ENCODE assay signal across 8 cellular contexts in the genomic region with DNA sequence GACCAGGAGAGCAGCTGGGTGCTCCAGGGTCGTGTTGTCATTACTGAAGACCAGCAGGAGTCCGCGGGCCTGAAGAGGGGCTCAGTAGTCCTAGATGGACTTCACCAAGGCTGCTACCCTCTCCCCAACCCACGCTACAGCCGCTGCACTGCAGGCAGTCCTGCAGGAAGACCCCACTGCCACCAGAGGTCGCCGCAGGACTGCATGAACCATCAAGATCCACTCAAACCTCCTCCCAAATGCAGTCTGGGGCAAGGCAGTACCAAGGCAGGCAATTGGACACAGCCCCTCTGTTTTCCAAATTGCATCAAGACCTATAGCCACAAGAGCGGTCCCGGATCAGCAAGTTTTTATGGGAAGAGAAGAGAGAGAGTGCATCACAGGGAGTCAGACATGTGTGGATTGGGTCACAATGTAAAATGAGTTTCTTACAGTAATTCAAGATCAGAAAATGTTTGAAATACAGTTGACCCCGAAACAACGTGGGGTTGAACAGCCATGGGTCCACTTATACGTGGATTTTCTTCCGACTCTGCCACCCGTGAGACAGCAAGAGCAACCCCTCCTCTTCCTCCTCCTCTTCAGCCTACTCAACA. TPM values are rescaled to one million over a fixed set of nuclear protein-coding genes. Genes with fewer than 3 reads are reported as not detected.
DNase-seq lines count a peak whose midpoint lies in the region; TF ChIP-seq lines count a peak whose summit lies in the region.

No MANE protein-coding gene starts in this region.

- no peak overlapping the region for H3K9ac ChIP-seq in SK-N-MC (ENCODE audit: insufficient read length)

- H3K9me3 Mint-ChIP-seq in activated naive CD4-positive, alpha-beta T cell treated with anti-CD3 and anti-CD28 coated beads, Interleukin-2, amount 10 ng/mL, durations not matched to agents 7 days and 5 days = no peaks in the 10 kb centered on the region
- H3K9me3 Mint-ChIP-seq in progenitor cell of endocrine pancreas (ENCODE audit: low read depth) = no peaks in the 10 kb centered on the region

- no peaks in the 10 kb centered on the region for H3K36me3 ChIP-seq in GM06990 (ENCODE audit: control insufficient read depth, insufficient read depth, low read length)
- H3K36me3 ChIP-seq in SK-N-MC (ENCODE audit: insufficient read depth, low read length) = peaks cover 3% of the 10 kb centered on the region; the same call in 1 of the 2 replicates
- H3K36me3 ChIP-seq in vagina = peaks cover 0 to 35% of the 10 kb centered on the region in 2 donors

- no peaks in the 10 kb centered on the region for H3K4me1 ChIP-seq in vagina

- intact Hi-C loops in head of caudate nucleus (cut with DNase I) = loop anchor here (5.0 kb wide), 1 partner anchor 49 kb away; the partner anchor contains the start of gene DZIP1L
- intact Hi-C loops in vagina (cut with DNase I) = loop anchor here (5.0 kb wide), 1 partner anchor 49 kb away; the partner anchor contains the start of gene DZIP1L

- peaks cover 7% of the 10 kb centered on the region for H3K4me1 Mint-ChIP-seq in activated naive CD4-positive, alpha-beta T cell treated with anti-CD3 and anti-CD28 coated beads, Interleukin-2, amount 10 ng/mL, durations not matched to agents 7 days and 5 days
- H3K4me1 Mint-ChIP-seq in progenitor cell of endocrine pancreas (ENCODE audit: low read depth) = peaks cover 19% of the 10 kb centered on the region

- H3K27ac ChIP-seq in SK-N-MC = no peak overlapping the region
- H3K27ac ChIP-seq in vagina = no peak overlapping the region

- TF ChIP-seq CTCF in GM06990 (IDR thresholded peaks at IDR 0.05; ENCODE audit: insufficient read depth, low read length, poor library complexity, severe bottlenecking) = peak; percentile 98
- TF ChIP-seq CTCF in progenitor cell of endocrine pancreas (IDR thresholded peaks at IDR 0.05; ENCODE audit: unreplicated experiment) = peak; percentile 98
- peak; percentile 89 to 96 (median 92) for TF ChIP-seq CTCF in vagina (IDR thresholded peaks at IDR 0.05)

- peaks cover 49% of the 10 kb centered on the region for H3K27me3 Mint-ChIP-seq in activated naive CD4-positive, alpha-beta T cell treated with anti-CD3 and anti-CD28 coated beads, Interleukin-2, amount 10 ng/mL, durations not matched to agents 7 days and 5 days
- no peaks in the 10 kb centered on the region for H3K27me3 Mint-ChIP-seq in progenitor cell of endocrine pancreas

- CTCF ChIA-PET in activated naive CD4-positive, alpha-beta T cell treated with anti-CD3 and anti-CD28 coated beads, Interleukin-2, amount 10 ng/mL, durations not matched to agents 7 days and 5 days (lab: Charles Lee) = interaction anchor here (0.8 to 11.6 kb wide), 13 partner anchors 8 to 260 kb away, joined by 3 to 248 read pairs (median 3); partner anchors contain the start of genes DBR1 and DZIP1L

- no peaks in the 10 kb centered on the region for H3K27me3 ChIP-seq in GM06990 (replicated peaks; ENCODE audit: control insufficient read depth, insufficient read depth, low read length)
- no peaks in the 10 kb centered on the region for H3K27me3 ChIP-seq in vagina

- DNase-seq in GM06990 (ENCODE audit: extremely low read depth, insufficient read length) (peak; percentile 56), GOT3 (lab: John Stamatoyannopoulos, UW) (peak; percentile 37), LoVo (ENCODE audit: low spot score) (peak; percentile 65), SK-N-MC (ENCODE audit: low read depth, low spot score) (peak; percentile 40), head of caudate nucleus (peak; percentile 49 to 90 (median 78)), progenitor cell of endocrine pancreas (ENCODE audit: low spot score, unreplicated experiment) (peak; percentile 77), vagina (ENCODE audit: extremely low spot score in 2 of 2) (no peak)
- DNase-seq in activated naive CD4-positive, alpha-beta T cell treated with anti-CD3 and anti-CD28 coated beads, Interleukin-2, amount 10 ng/mL, durations not matched to agents 7 days and 5 days = peak; percentile 86

- H3K4me3 ChIP-seq in GM06990 (replicated peaks; ENCODE audit: low read depth, low read length) = no peak overlapping the region
- no peak overlapping the region for H3K4me3 ChIP-seq in SK-N-MC
- H3K4me3 ChIP-seq in vagina = no peak overlapping the region

- no peaks in the 10 kb centered on the region for H3K9me3 ChIP-seq in SK-N-MC (ENCODE audit: low read depth, low read length)
- no peaks in the 10 kb centered on the region for H3K9me3 ChIP-seq in vagina

- H3K27ac Mint-ChIP-seq in activated naive CD4-positive, alpha-beta T cell treated with anti-CD3 and anti-CD28 coated beads, Interleukin-2, amount 10 ng/mL, durations not matched to agents 7 days and 5 days = no peak overlapping the region
- no peak overlapping the region for H3K27ac Mint-ChIP-seq in progenitor cell of endocrine pancreas

- H3K4me3 Mint-ChIP-seq in activated naive CD4-positive, alpha-beta T cell treated with anti-CD3 and anti-CD28 coated beads, Interleukin-2, amount 10 ng/mL, durations not matched to agents 7 days and 5 days = no peak overlapping the region
- no peak overlapping the region for H3K4me3 Mint-ChIP-seq in progenitor cell of endocrine pancreas (ENCODE audit: low read depth)

- no peaks in the 10 kb centered on the region for H3K36me3 Mint-ChIP-seq in activated naive CD4-positive, alpha-beta T cell treated with anti-CD3 and anti-CD28 coated beads, Interleukin-2, amount 10 ng/mL, durations not matched to agents 7 days and 5 days
- H3K36me3 Mint-ChIP-seq in progenitor cell of endocrine pancreas (ENCODE audit: insufficient read depth) = peaks cover 31% of the 10 kb centered on the region

- TF ChIP-seq POLR2A in vagina (IDR thresholded peaks at IDR 0.05) = no peak

RNA-seq across cellular contexts. Expression of gene DZIP1L, which starts 46.7 kb away (rescaled TPM):
- total RNA-seq in progenitor cell of endocrine pancreas (81.9 and 85.7 TPM in 2 replicates), vagina (27.5 TPM)

RNA-seq across cellular contexts. Expression of gene CLDN18, which starts 58.7 kb away (rescaled TPM):
- total RNA-seq in progenitor cell of endocrine pancreas = 19.5 and 22.2 TPM in 2 replicates
- not detected for total RNA-seq in vagina

Comparison
In these comparisons a context has a peak if more than half of its experiments do, and no peak if none do; other contexts are left out.
1. DNase-seq: peak in GM06990 (single experiment), GOT3 (single experiment), LoVo (single experiment), SK-N-MC (single experiment), activated naive CD4-positive, alpha-beta T cell treated with anti-CD3 and anti-CD28 coated beads, Interleukin-2, amount 10 ng/mL, durations not matched to agents 7 days and 5 days (single experiment), head of caudate nucleus (42 of 42) and progenitor cell of endocrine pancreas (single experiment); none in vagina (0 of 2).
2. RNA of gene CLDN18, which starts 58.7 kb away (total RNA-seq): 19.5 to 22.2 TPM in progenitor cell of endocrine pancreas; not detected in vagina (single experiment); every median in the first group is over 10 times any median in the second.
3. Peak in every context shown above with its lines, with median percentiles within 50 percentile points of each other: CTCF ChIP-seq.